ENCODE assay signal across 14 cellular contexts in the genomic region with DNA sequence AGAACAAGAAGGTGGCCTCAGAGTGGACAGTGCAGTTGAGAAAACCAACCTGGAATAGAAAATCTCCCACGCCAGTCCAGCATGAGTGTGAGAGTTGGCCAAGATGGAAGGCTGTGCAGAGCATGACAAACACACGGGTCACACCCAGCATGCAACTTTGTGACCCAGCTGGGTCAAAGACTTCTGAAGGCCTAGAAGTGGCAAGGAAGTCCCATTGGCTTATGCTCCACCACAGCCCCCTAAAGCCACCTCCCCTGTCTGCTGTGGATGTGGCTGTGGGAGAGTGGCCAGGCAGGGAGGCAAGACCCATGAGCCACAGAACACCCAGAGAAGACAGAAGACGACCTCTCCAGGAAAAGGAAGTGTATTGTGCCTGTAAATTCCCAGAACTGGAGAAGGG. TPM values are rescaled to one million over a fixed set of nuclear protein-coding genes. Genes with fewer than 3 reads are reported as not detected.
DNase-seq lines count a peak whose midpoint lies in the region; ATAC-seq and TF ChIP-seq lines count a peak whose summit lies in the region.
"Had no signal": no experiment of that assay in that cellular context is flagged by ENCODE, and none has a peak within 500 bp of the region (broad histone marks: within the 10 kb centered on the region; RNA-seq: fewer than 3 reads in every experiment).

No MANE protein-coding gene starts in this region.

- peak; percentile 67 for DNase-seq in activated CD8-positive, alpha-beta memory T cell treated with anti-CD3 and anti-CD28 coated beads, Interleukin-2, amount 10 ng/mL, durations not matched to agents 7 days and 5 days
- no peak for DNase-seq in activated CD8-positive, alpha-beta memory T cell treated with anti-CD3 and anti-CD28 coated beads, Interleukin-2, amount 50 U/mL, for 4 hours
- DNase-seq in UCSD-AML1 (lab: John Stamatoyannopoulos, UW; ENCODE audit: unreplicated experiment) (peak; percentile 24), osteocyte (ENCODE audit: extremely low spot score, unreplicated experiment) (peak; percentile 40), posterior cingulate gyrus (no peak)
- DNase-seq: ACHN; C1 segment of cervical spinal cord; CD4-positive, alpha-beta memory T cell; DMS79; GM23248 had no signal

- H3K4me3 ChIP-seq in BLaER1 treated with 17β-estradiol and CSF1 and Interleukin-3, amounts not matched to agents 10 nM and 100 nM, result no peak overlapping the region
- H3K4me3 ChIP-seq: GM12878, GM23248 had no signal

- H3K4me2 ChIP-seq in BLaER1 treated with 17β-estradiol and CSF1 and Interleukin-3, amounts not matched to agents 10 nM and 100 nM, result peak overlapping the region in 6 of 11 experiments; percentile 34 to 95 (median 90); a peak in 8 of 22 replicates

- H3K36me3 Mint-ChIP-seq in activated CD8-positive, alpha-beta memory T cell treated with anti-CD3 and anti-CD28 coated beads, Interleukin-2, amount 10 ng/mL, durations not matched to agents 7 days and 5 days, result peaks cover 29% of the 10 kb centered on the region
- H3K36me3 Mint-ChIP-seq in osteocyte (ENCODE audit: unreplicated experiment), result peaks cover 2% of the 10 kb centered on the region
- H3K36me3 Mint-ChIP-seq: CD4-positive, alpha-beta memory T cell; IgD-negative memory B cell had no signal

- peaks cover 0 to 5% (median 0%) of the 10 kb centered on the region in 11 experiments; a peak in 1 of 22 replicates for H4K20me1 ChIP-seq in BLaER1 treated with 17β-estradiol and CSF1 and Interleukin-3, amounts not matched to agents 10 nM and 100 nM

- intact Hi-C loops in posterior cingulate gyrus (cut with DNase I), result no loop called here

- TF ChIP-seq CTCF in osteocyte (IDR thresholded peaks at IDR 0.05), result no peak

- H3K9me3 ChIP-seq in BLaER1 treated with 17β-estradiol and CSF1 and Interleukin-3, amounts not matched to agents 10 nM and 100 nM (replicated peaks in 1 of 11), result no peaks in the 10 kb centered on the region

- no peaks in the 10 kb centered on the region for H3K27me3 Mint-ChIP-seq in activated CD8-positive, alpha-beta memory T cell treated with anti-CD3 and anti-CD28 coated beads, Interleukin-2, amount 10 ng/mL, durations not matched to agents 7 days and 5 days
- peaks cover 1% of the 10 kb centered on the region for H3K27me3 Mint-ChIP-seq in osteocyte (ENCODE audit: unreplicated experiment)
- H3K27me3 Mint-ChIP-seq: CD4-positive, alpha-beta memory T cell had no signal

- H3K4me1 ChIP-seq in BLaER1 treated with 17β-estradiol and CSF1 and Interleukin-3, amounts not matched to agents 10 nM and 100 nM, result peaks cover 15 to 87% (median 53%) of the 10 kb centered on the region in 10 experiments

- no peak for ATAC-seq in activated CD8-positive, alpha-beta memory T cell treated with anti-CD3 and anti-CD28 coated beads, Interleukin-2, amount 10 ng/mL, durations not matched to agents 7 days and 5 days
- ATAC-seq in HG02970 (IDR thresholded peaks at IDR 0.05; ENCODE audit: low FRiP score, unreplicated experiment), result no peak
- ATAC-seq: GM12878 had no signal

- H3K36me3 ChIP-seq in BLaER1 treated with 17β-estradiol and CSF1 and Interleukin-3, amounts not matched to agents 10 nM and 100 nM, result peaks cover 0 to 43% (median 17%) of the 10 kb centered on the region in 11 experiments; a peak in 16 of 22 replicates

- H3K9me3 Mint-ChIP-seq in activated CD8-positive, alpha-beta memory T cell treated with anti-CD3 and anti-CD28 coated beads, Interleukin-2, amount 10 ng/mL, durations not matched to agents 7 days and 5 days (ENCODE audit: low read depth), result no peaks in the 10 kb centered on the region
- no peaks in the 10 kb centered on the region for H3K9me3 Mint-ChIP-seq in osteocyte (ENCODE audit: unreplicated experiment)
- H3K9me3 Mint-ChIP-seq: CD4-positive, alpha-beta memory T cell; IgD-negative memory B cell had no signal

- CTCF ChIA-PET in activated CD8-positive, alpha-beta memory T cell treated with anti-CD3 and anti-CD28 coated beads, Interleukin-2, amount 10 ng/mL, durations not matched to agents 7 days and 5 days (lab: Charles Lee), result interaction anchor here (0.9 to 6.1 kb wide), 4 partner anchors 12 to 33 kb away, joined by 3 to 24 read pairs (median 4); a partner anchor contains a TSS

- H3K9ac ChIP-seq in BLaER1 treated with 17β-estradiol and CSF1 and Interleukin-3, amounts not matched to agents 10 nM and 100 nM, result no peak overlapping the region
- H3K9ac ChIP-seq: GM23248 had no signal

- no peak overlapping the region for H3K4me3 Mint-ChIP-seq in activated CD8-positive, alpha-beta memory T cell treated with anti-CD3 and anti-CD28 coated beads, Interleukin-2, amount 10 ng/mL, durations not matched to agents 7 days and 5 days
- no peak overlapping the region for H3K4me3 Mint-ChIP-seq in osteocyte (ENCODE audit: unreplicated experiment)
- H3K4me3 Mint-ChIP-seq: CD4-positive, alpha-beta memory T cell; IgD-negative memory B cell had no signal

- peak overlapping the region in 3 of 11 experiments; percentile 13 to 85 (median 83); a peak in 2 of 22 replicates for H3K27ac ChIP-seq in BLaER1 treated with 17β-estradiol and CSF1 and Interleukin-3, amounts not matched to agents 10 nM and 100 nM
- H3K27ac ChIP-seq: GM23248 had no signal

- no peaks in the 10 kb centered on the region for H3K27me3 ChIP-seq in BLaER1 treated with 17β-estradiol and CSF1 and Interleukin-3, amounts not matched to agents 10 nM and 100 nM

- peaks cover 65% of the 10 kb centered on the region for H3K4me1 Mint-ChIP-seq in activated CD8-positive, alpha-beta memory T cell treated with anti-CD3 and anti-CD28 coated beads, Interleukin-2, amount 10 ng/mL, durations not matched to agents 7 days and 5 days
- H3K4me1 Mint-ChIP-seq in osteocyte (ENCODE audit: unreplicated experiment), result no peaks in the 10 kb centered on the region

- peak overlapping the region; percentile 79 for H3K27ac Mint-ChIP-seq in activated CD8-positive, alpha-beta memory T cell treated with anti-CD3 and anti-CD28 coated beads, Interleukin-2, amount 10 ng/mL, durations not matched to agents 7 days and 5 days
- no peak overlapping the region for H3K27ac Mint-ChIP-seq in osteocyte (ENCODE audit: unreplicated experiment)
- H3K27ac Mint-ChIP-seq: CD4-positive, alpha-beta memory T cell had no signal

RNA-seq across cellular contexts. Expression of a gene that starts 13.6 kb away (rescaled TPM):
- 100 to 1,000 TPM; 109 to 130 TPM for total RNA-seq in activated CD8-positive, alpha-beta memory T cell treated with anti-CD3 and anti-CD28 coated beads, Interleukin-2, amount 10 ng/mL, durations not matched to agents 7 days and 5 days
- 0.56 and 0.71 TPM in 2 replicates for total RNA-seq in osteocyte

Comparison
In these comparisons a context has a peak if more than half of its experiments do, and no peak if none do; other contexts are left out.
1. DNase-seq: peak in activated CD8-positive, alpha-beta memory T cell treated with anti-CD3 and anti-CD28 coated beads, Interleukin-2, amount 10 ng/mL, durations not matched to agents 7 days and 5 days (single experiment), UCSD-AML1 (single experiment) and osteocyte (single experiment); none in activated CD8-positive, alpha-beta memory T cell treated with anti-CD3 and anti-CD28 coated beads, Interleukin-2, amount 50 U/mL, for 4 hours (single experiment) and posterior cingulate gyrus (0 of 10).
2. RNA of a gene that starts 13.6 kb away (total RNA-seq): 109 to 130 TPM in activated CD8-positive, alpha-beta memory T cell treated with anti-CD3 and anti-CD28 coated beads, Interleukin-2, amount 10 ng/mL, durations not matched to agents 7 days and 5 days; 0.56 to 0.71 TPM in osteocyte; every median in the first group is over 10 times any median in the second.